Comparison of ENCODE assay signal across 32 cellular contexts in genomic region chr11:134052395-134052987, GRCh38. TPM values are rescaled to one million over a fixed set of nuclear protein-coding genes. Genes with fewer than 3 reads are reported as not detected.
A peak's percentile ranks its signal among the peaks of the same experiment; 100 is the strongest.
DNase-seq lines count a peak whose midpoint lies in the region; ATAC-seq, FAIRE-seq and TF ChIP-seq lines count a peak whose summit lies in the region.
"Had no signal": no experiment of that assay in that cellular context is flagged by ENCODE, and none has a peak within 500 bp of the region (broad histone marks: within the 10 kb centered on the region; RNA-seq: fewer than 3 reads in every experiment).

No MANE protein-coding gene starts in this region.

- no peak for FAIRE-seq in K562 (lab: Jason Lieb, UNC)
- FAIRE-seq: frontal cortex, GM18507, RCC 7860, urothelium cell line had no signal

- BruUV-seq in K562 (replicated peaks; lab: Mats Ljungman, UMichigan), result no TSS peak

- 70 to 73% methylated on average over 12 of the region's 12 CpGs for WGBS in GM23248 (ENCODE audit: low coverage in 1 of 2, low lambda C conversion rate in 2 of 2, missing lambda C conversion rate in 2 of 2), 2 experiments
- 13% methylated on average over 12 of the region's 12 CpGs for WGBS in K562 (ENCODE audit: insufficient coverage, low coverage, missing lambda C conversion rate)
- no CpG with 5 or more reads among the region's 12 CpGs for WGBS in mesendoderm (ENCODE audit: extremely low coverage, insufficient coverage, low lambda C conversion rate)

- H3K79me2 ChIP-seq in GM23248 (ENCODE audit: insufficient read depth), result no peaks in the 10 kb centered on the region
- H3K79me2 ChIP-seq in K562 (ENCODE audit: control insufficient read depth, insufficient read depth, low read length), result no peaks in the 10 kb centered on the region
- no peaks in the 10 kb centered on the region for H3K79me2 ChIP-seq in mesendoderm (ENCODE audit: control insufficient read depth, insufficient read depth, low read length)

- H3K4me2 ChIP-seq in GM23248 (ENCODE audit: unreplicated experiment) (no peak overlapping the region), K562 (ENCODE audit: insufficient read depth, low read length) (no peak overlapping the region), mesendoderm (ENCODE audit: low read length) (no peak overlapping the region)
- H3K4me2 ChIP-seq: BLaER1 treated with 17β-estradiol and CSF1 and Interleukin-3, amounts not matched to agents 10 nM and 100 nM had no signal

- POLR2A ChIA-PET in HEK293 (lab: Yijun Ruan, JAX) (no interaction called here), K562 (lab: Yijun Ruan, JAX) (interaction anchor here (0.7 kb wide), 1 partner anchor 104 kb away, joined by 3 read pairs; no protein-coding TSS in a partner anchor)

- no peak overlapping the region for H3K18ac ChIP-seq in mesendoderm (ENCODE audit: low read length)

- DNase-seq in GM23248 (peak; percentile 26), K562 (ENCODE audit: extremely low read depth in 1 of 4, low spot score in 3 of 4) (no peak), mesendoderm (no peak), NCI-H1930 (lab: John Stamatoyannopoulos, UW) (no peak)
- DNase-seq: activated CD4-positive, alpha-beta memory T cell treated with anti-CD3 and anti-CD28 coated beads, Interleukin-2, amount 10 ng/mL, durations not matched to agents 7 days and 5 days; activated naive CD4-positive, alpha-beta T cell; amygdala; DND-41; effector CD8-positive, alpha-beta T cell; left colon; mammary epithelial cell; MG63; NCI-H1105 treated with DMSO at 0.1 percent for 48 hours; NCI-H2029 treated with DMSO at 0.1 percent for 48 hours; NCI-H2227 treated with DMSO at 0.1 percent for 48 hours; NCI-H526 treated with DMSO at 0.1 percent for 48 hours; sigmoid colon; stimulated activated naive CD4-positive, alpha-beta T cell treated with Interleukin-2 at 50 U/mL for 16 hours; T1000 had no signal

- TF ChIP-seq POLR2A in K562 (conservative IDR thresholded peaks at IDR 0.05), result no peak

- H3K9ac ChIP-seq in GM23248 (no peak overlapping the region), K562 (ENCODE audit: insufficient read depth in 1 of 2, low read depth in 2 of 2, low read length in 2 of 2) (no peak overlapping the region), mesendoderm (ENCODE audit: low read length) (no peak overlapping the region)
- H3K9ac ChIP-seq: BLaER1 treated with 17β-estradiol and CSF1 and Interleukin-3, amounts not matched to agents 10 nM and 100 nM had no signal

- no peaks in the 10 kb centered on the region for H3K79me1 ChIP-seq in mesendoderm (ENCODE audit: low read length)

- no peak overlapping the region for H2AK5ac ChIP-seq in mesendoderm (ENCODE audit: low read length)

- CTCF ChIA-PET in HEK293 (lab: Yijun Ruan, JAX), result interaction anchor here (3.1 kb wide), 2 partner anchors 9 to 87 kb away, joined by 39 to 44 read pairs; no protein-coding TSS in a partner anchor
- CTCF ChIA-PET in K562 (lab: Yijun Ruan, JAX; ENCODE audit: low intra/inter-chr PET ratio), result no interaction called here

- no peak for ATAC-seq in K562
- no peak for ATAC-seq in GM21717 (IDR thresholded peaks at IDR 0.05; ENCODE audit: unreplicated experiment)
- no peak for ATAC-seq in HG03439 (IDR thresholded peaks at IDR 0.05; ENCODE audit: unreplicated experiment)
- ATAC-seq: left colon had no signal

- H2BK120ac ChIP-seq in mesendoderm (ENCODE audit: low read depth, low read length), result no peak overlapping the region

- no peaks in the 10 kb centered on the region for H3K36me3 ChIP-seq in GM23248 (ENCODE audit: low read depth)
- no peaks in the 10 kb centered on the region for H3K36me3 ChIP-seq in HEK293 (ENCODE audit: control insufficient read depth in 2 of 2, insufficient read depth in 1 of 2, low read length in 2 of 2)
- no peaks in the 10 kb centered on the region for H3K36me3 ChIP-seq in K562 (ENCODE audit: control insufficient read depth, insufficient read depth, low read length)
- H3K36me3 ChIP-seq in mesendoderm (ENCODE audit: control insufficient read depth, insufficient read depth, low read length), result no peaks in the 10 kb centered on the region
- H3K36me3 ChIP-seq: BLaER1 treated with 17β-estradiol and CSF1 and Interleukin-3, amounts not matched to agents 10 nM and 100 nM; breast epithelium; esophagus muscularis mucosa; MG63; neutrophil; sigmoid colon had no signal

- H3K9me2 ChIP-seq in GM23248 (ENCODE audit: insufficient read depth), result no peaks in the 10 kb centered on the region

- H2AFZ ChIP-seq in GM23248 (no peak overlapping the region), K562 (ENCODE audit: low read depth, low read length) (peak overlapping the region; percentile 51)

- peaks cover 6% of the 10 kb centered on the region; the same call in 1 of the 2 replicates for H3K4me1 ChIP-seq in GM23248 (ENCODE audit: insufficient read depth)
- no peaks in the 10 kb centered on the region for H3K4me1 ChIP-seq in HEK293 (ENCODE audit: control insufficient read depth, insufficient read depth, low read length)
- H3K4me1 ChIP-seq in K562 (replicated peaks in 1 of 2; ENCODE audit: control insufficient read depth in 2 of 2, insufficient read depth in 2 of 2, low read length in 2 of 2), result peaks cover 0 to 10% of the 10 kb centered on the region in 2 experiments; a peak in 3 of 5 replicates
- peaks cover under 1% of the 10 kb centered on the region for H3K4me1 ChIP-seq in mesendoderm (ENCODE audit: control insufficient read depth, low read depth, low read length)

- no peak for TF ChIP-seq EP300 in K562 (IDR thresholded peaks at IDR 0.05; ENCODE audit: low read length)

- H4K5ac ChIP-seq in mesendoderm (ENCODE audit: low read length), result no peak overlapping the region

- H3K4me3 ChIP-seq in GM23248 (no peak overlapping the region), HEK293 (ENCODE audit: low read depth, low read length) (no peak overlapping the region), K562 (no peak overlapping the region), mesendoderm (ENCODE audit: low read length) (no peak overlapping the region)
- H3K4me3 ChIP-seq: BLaER1 treated with 17β-estradiol and CSF1 and Interleukin-3, amounts not matched to agents 10 nM and 100 nM; breast epithelium; esophagus muscularis mucosa; MG63; sigmoid colon had no signal

- no peak overlapping the region for H3K4ac ChIP-seq in mesendoderm (ENCODE audit: low read depth, low read length)

- H3K9me1 ChIP-seq in K562 (ENCODE audit: control insufficient read depth, insufficient read depth, low read length), result no peaks in the 10 kb centered on the region

- H3K27me3 ChIP-seq in GM23248 (replicated peaks; ENCODE audit: insufficient read depth) (no peaks in the 10 kb centered on the region), K562 (ENCODE audit: control insufficient read depth in 2 of 2, insufficient read depth in 2 of 2, low read length in 2 of 2) (peaks cover 4 to 32% of the 10 kb centered on the region in 2 experiments; a peak in 4 of 5 replicates), mesendoderm (ENCODE audit: insufficient read depth, low read length, poor library complexity) (no peaks in the 10 kb centered on the region)
- H3K27me3 ChIP-seq: BLaER1 treated with 17β-estradiol and CSF1 and Interleukin-3, amounts not matched to agents 10 nM and 100 nM; esophagus muscularis mucosa; MG63; sigmoid colon had no signal

- H2BK15ac ChIP-seq in mesendoderm (replicated peaks; ENCODE audit: low read depth), result no peak overlapping the region

- H2BK5ac ChIP-seq in mesendoderm (ENCODE audit: low read length), result no peak overlapping the region

- H4K20me1 ChIP-seq in GM23248 (ENCODE audit: insufficient read depth), result no peaks in the 10 kb centered on the region
- peaks cover 3% of the 10 kb centered on the region; the same call in 1 of the 2 replicates for H4K20me1 ChIP-seq in K562 (replicated peaks; ENCODE audit: control insufficient read depth, insufficient read depth, low read length)
- H4K20me1 ChIP-seq: BLaER1 treated with 17β-estradiol and CSF1 and Interleukin-3, amounts not matched to agents 10 nM and 100 nM had no signal

- H3K9me3 ChIP-seq in GM23248 (ENCODE audit: low read depth) (no peaks in the 10 kb centered on the region), HEK293 (ENCODE audit: control insufficient read depth, insufficient read depth, low read depth, low read length) (no peaks in the 10 kb centered on the region), K562 (replicated peaks; ENCODE audit: control insufficient read depth, insufficient read depth, low read depth, low read length) (no peaks in the 10 kb centered on the region)
- H3K9me3 ChIP-seq: BLaER1 treated with 17β-estradiol and CSF1 and Interleukin-3, amounts not matched to agents 10 nM and 100 nM; breast epithelium; Caco-2; esophagus muscularis mucosa; MG63; neutrophil; sigmoid colon had no signal

- H3K27ac ChIP-seq in GM23248 (no peak overlapping the region), HEK293 (ENCODE audit: extremely low read depth, low read depth, low read length) (no peak overlapping the region), K562 (ENCODE audit: extremely low read depth, low read depth, low read length) (no peak overlapping the region), mesendoderm (ENCODE audit: low read depth, low read length) (no peak overlapping the region)
- H3K27ac ChIP-seq: BLaER1 treated with 17β-estradiol and CSF1 and Interleukin-3, amounts not matched to agents 10 nM and 100 nM; breast epithelium; esophagus muscularis mucosa; neutrophil; sigmoid colon had no signal

- peaks cover 9% of the 10 kb centered on the region; the same call in 1 of the 2 replicates for H3F3A ChIP-seq in GM23248 (ENCODE audit: insufficient read depth)

- peak overlapping the region; percentile 6 for H3K56ac ChIP-seq in mesendoderm (ENCODE audit: low read length)

- no peak overlapping the region for H4K8ac ChIP-seq in mesendoderm (ENCODE audit: low read depth, low read length)

- intact Hi-C loops in K562 (cut with micrococcal nuclease), result loop anchor here (5.0 kb wide), 2 partner anchors 125 to 975 kb away; no protein-coding TSS in a partner anchor

- no peak for TF ChIP-seq RAD21 in K562 (CRISPR knock-in tag; conservative IDR thresholded peaks at IDR 0.05 in 1 of 2, IDR thresholded peaks at IDR 0.05 in 1 of 2)

- H3K23ac ChIP-seq in mesendoderm (ENCODE audit: low read length), result no peak overlapping the region

- TF ChIP-seq CTCF in HEK293 (tag by site-specific recombination; IDR thresholded peaks at IDR 0.05) (no peak), K562 (IDR thresholded peaks at IDR 0.05 in 2 of 3, conservative IDR thresholded peaks at IDR 0.05 in 1 of 3; ENCODE audit: insufficient read depth in 2 of 3, low read depth in 1 of 3, low read length in 3 of 3) (no peak)

- in situ Hi-C loops in GM23248 (cut with MboI) (loop anchor here (5.0 kb wide), 1 partner anchor 85 kb away; no protein-coding TSS in a partner anchor), K562 (cut with MboI) (no loop called here)

RNA-seq across cellular contexts. Expression of gene JAM3, which starts 16.4 kb away (rescaled TPM):
- 63.7 and 65.1 TPM in 2 replicates for total RNA-seq in GM23248 (2014; rRNA removed; shearing (Covaris generic))
- polyA plus RNA-seq in GM23248 (2016; fragmentation: Nextera tagmentation; extraction: Ambion mirVana) (46.2 and 48.2 TPM in 2 replicates), K562 (2011; rRNA removed) (0.07 and 0.42 TPM in 2 replicates), K562 (2014; fragmentation: Illumina TruSeq; extraction: Trizol) (0.30 and 0.47 TPM in 2 replicates), K562 (2014; fragmentation: Nextera tagmentation; extraction: Ambion mirVana) (under 1 TPM; 0.72 to 0.76 TPM), K562 (2014; rRNA removed) (0.36 and 0.37 TPM in 2 replicates)
- total RNA-seq in K562 (2011; cell fraction: chromatin; rRNA removed; ENCODE audit: low replicate concordance), result 1.5 and 2.0 TPM in 2 replicates
- 1.3 TPM in 2 replicates for total RNA-seq in K562 (2011; cell fraction: nucleolus; rRNA removed)
- total RNA-seq in K562 (2011; cell fraction: nucleoplasm; rRNA removed), result 2.2 and 2.3 TPM in 2 replicates
- total RNA-seq in K562 (2014; rRNA removed) (0.36 and 0.53 TPM in 2 replicates), K562 (2014; rRNA removed; fragmentation: Illumina TruSeq; extraction: Trizol) (0.44 and 0.48 TPM in 2 replicates), K562 (2015; rRNA removed; fragmentation: Illumina TruSeq; extraction: Trizol) (0.19 and 0.22 TPM in 2 replicates), K562 (2021) (0.40 and 1.1 TPM in 2 replicates)
- polyA plus RNA-seq in K562 (2011; cell fraction: cytosol; rRNA removed), result 0.07 and 0.52 TPM in 2 replicates
- 0.15 and 0.82 TPM in 2 replicates for polyA plus RNA-seq in K562 (2011; cell fraction: nucleus; rRNA removed)
- 0.71 and 0.79 TPM in 2 replicates for polyA plus RNA-seq in K562 (2012)
- 1.0 TPM in 1 of 2 replicates, not detected in the other for polyA minus RNA-seq in K562 (2011; rRNA and poly(A)+ RNA removed)
- polyA minus RNA-seq in K562 (2011; cell fraction: cytosol; rRNA and poly(A)+ RNA removed), result 0.48 TPM in 1 of 2 replicates, not detected in the other
- polyA minus RNA-seq in K562 (2011; cell fraction: nucleus; rRNA and poly(A)+ RNA removed), result 0.40 TPM in 1 of 2 replicates, not detected in the other
- polyA plus RNA-seq in mesendoderm (2013, experiment 1 of 2), result 21.5 TPM
- polyA plus RNA-seq in mesendoderm (2013, experiment 2 of 2), result 21.3 TPM
- total RNA-seq: HT-29 had no signal

Comparison
In these comparisons a context has a peak if more than half of its experiments do, and no peak if none do; other contexts are left out.
1. RNA of gene JAM3, which starts 16.4 kb away (total RNA-seq): 63.7 to 65.1 TPM in GM23248; 0.19 to 2.3 TPM in K562; every median in the first group is over 10 times any median in the second.